ENCODE assay signal across 9 cellular contexts in genomic region chr18:57210101-57210661, GRCh38.
DNase-seq lines count a peak whose midpoint lies in the region; ATAC-seq and TF ChIP-seq lines count a peak whose summit lies in the region.
"Had no signal": no experiment of that assay in that cellular context is flagged by ENCODE, and none has a peak within 500 bp of the region (broad histone marks: within the 10 kb centered on the region; RNA-seq: fewer than 3 reads in every experiment).

No MANE protein-coding gene starts in this region.

- H3K4me3 ChIP-seq in AG04449 (ENCODE audit: low read depth, low read length) = peak overlapping the region; percentile 2
- H3K4me3 ChIP-seq in body of pancreas = no peak overlapping the region
- H3K4me3 ChIP-seq: gastrocnemius medialis had no signal

- DNase-seq in AG04449 (ENCODE audit: low read depth, low spot score) (peak; percentile 14), NCI-H446 (lab: John Stamatoyannopoulos, UW) (peak; percentile 12 to 75), body of pancreas (peak; percentile 29 to 49 (median 41)), inferior parietal cortex (ENCODE audit: extremely low spot score) (peak; percentile 44), NK-92 (lab: John Stamatoyannopoulos, UW; ENCODE audit: unreplicated experiment) (no peak)
- no peak for DNase-seq in stimulated activated naive CD8-positive, alpha-beta T cell treated with anti-CD3 and anti-CD28 coated beads, Interleukin-15, Interleukin-2, amounts not matched to agents 100 U/mL and 50 U/mL, for 24 hours
- DNase-seq: gastrocnemius medialis had no signal

- intact Hi-C loops in body of pancreas (cut with DNase I) = no loop called here

- WGBS in body of pancreas, 2 donors = 11 to 14% methylated on average over 6 to 11 of the region's 11 CpGs

- CTCF ChIA-PET in AG04449 (lab: Yijun Ruan, JAX) = no interaction called here

- no peaks in the 10 kb centered on the region for H3K27me3 ChIP-seq in body of pancreas

- H3K9me3 ChIP-seq in body of pancreas = no peaks in the 10 kb centered on the region
- H3K9me3 ChIP-seq: gastrocnemius medialis had no signal

- no peaks in the 10 kb centered on the region for H3K36me3 ChIP-seq in body of pancreas (replicated peaks in 1 of 2; ENCODE audit: insufficient read depth in 1 of 2, low read depth in 2 of 2)
- H3K36me3 ChIP-seq: gastrocnemius medialis had no signal

- TF ChIP-seq CTCF in AG04449 (IDR thresholded peaks at IDR 0.05; ENCODE audit: insufficient read depth, low read length, missing control alignments) = no peak
- TF ChIP-seq CTCF in body of pancreas (IDR thresholded peaks at IDR 0.05) = no peak

- ATAC-seq in GM19395 (IDR thresholded peaks at IDR 0.05; ENCODE audit: unreplicated experiment) (peak; percentile 59), body of pancreas (peak; percentile 87), HG03469 (IDR thresholded peaks at IDR 0.05; ENCODE audit: unreplicated experiment) (no peak)
- ATAC-seq in stimulated activated naive CD8-positive, alpha-beta T cell treated with anti-CD3 and anti-CD28 coated beads, Interleukin-15, Interleukin-2, amounts not matched to agents 100 U/mL and 50 U/mL, for 24 hours = peak; percentile 19

- POLR2A ChIA-PET in AG04449 (lab: Yijun Ruan, JAX) = no interaction called here

- peak overlapping the region in 2 of 4 donors; percentile 32 to 58 for H3K27ac ChIP-seq in body of pancreas
- H3K27ac ChIP-seq: gastrocnemius medialis had no signal

- H3K4me1 ChIP-seq in body of pancreas = peaks cover 10% of the 10 kb centered on the region
- H3K4me1 ChIP-seq: gastrocnemius medialis had no signal

- TF ChIP-seq POLR2A in body of pancreas (IDR thresholded peaks at IDR 0.05) = no peak

Comparison
In these comparisons a context has a peak if more than half of its experiments do, and no peak if none do; other contexts are left out.
1. DNase-seq: peak in AG04449 (single experiment), NCI-H446 (2 of 2), body of pancreas (4 of 4) and inferior parietal cortex (single experiment); none in stimulated activated naive CD8-positive, alpha-beta T cell treated with anti-CD3 and anti-CD28 coated beads, Interleukin-15, Interleukin-2, amounts not matched to agents 100 U/mL and 50 U/mL, for 24 hours (single experiment) and NK-92 (single experiment).